Comparison of ENCODE assay signal across 19 cellular contexts in genomic region chr2:219470429-219470828, GRCh38. TPM values are rescaled to one million over a fixed set of nuclear protein-coding genes. Genes with fewer than 3 reads are reported as not detected.
"Had no signal": no experiment of that assay in that cellular context is flagged by ENCODE, and none has a peak within 500 bp of the region (broad histone marks: within the 10 kb centered on the region; RNA-seq: fewer than 3 reads in every experiment).

No MANE protein-coding gene starts in this region.

- H3K4me3 ChIP-seq: esophagus squamous epithelium, hepatocyte, lower lobe of right lung, SJCRH30 had no signal

- H2AFZ ChIP-seq: hepatocyte had no signal

- H3K36me3 Mint-ChIP-seq: activated naive CD4-positive, alpha-beta T cell treated with anti-CD3 and anti-CD28 coated beads, Interleukin-2, amount 50 U/mL, for 24 hours; natural killer cell; type B pancreatic cell had no signal

- H3K27ac Mint-ChIP-seq: activated naive CD4-positive, alpha-beta T cell treated with anti-CD3 and anti-CD28 coated beads, Interleukin-2, amount 50 U/mL, for 24 hours; natural killer cell; type B pancreatic cell had no signal

- H3K4me1 Mint-ChIP-seq: activated naive CD4-positive, alpha-beta T cell treated with anti-CD3 and anti-CD28 coated beads, Interleukin-2, amount 50 U/mL, for 24 hours; natural killer cell had no signal

- H3K4me2 ChIP-seq: hepatocyte had no signal

- H3K36me3 ChIP-seq: lower lobe of right lung, SJCRH30 had no signal

- ATAC-seq: lower lobe of right lung; natural killer cell; stimulated activated naive CD8-positive, alpha-beta T cell treated with anti-CD3 and anti-CD28 coated beads, Interleukin-15, Interleukin-2, amounts not matched to agents 100 U/mL and 50 U/mL, for 24 hours had no signal

- H3K27me3 Mint-ChIP-seq: activated naive CD4-positive, alpha-beta T cell treated with anti-CD3 and anti-CD28 coated beads, Interleukin-2, amount 50 U/mL, for 24 hours; type B pancreatic cell had no signal

- H3K79me2 ChIP-seq: hepatocyte had no signal

- H3K4me3 Mint-ChIP-seq: activated naive CD4-positive, alpha-beta T cell treated with anti-CD3 and anti-CD28 coated beads, Interleukin-2, amount 50 U/mL, for 24 hours; natural killer cell; type B pancreatic cell had no signal

- DNase-seq: activated CD4-positive, alpha-beta T cell treated with anti-CD3 and anti-CD28 coated beads for 1 hour; activated CD8-positive, alpha-beta memory T cell treated with anti-CD3 and anti-CD28 coated beads for 24 hours; activated CD8-positive, alpha-beta memory T cell treated with anti-CD3 and anti-CD28 coated beads, Interleukin-2, amount 50 U/mL, for 48 hours; activated effector memory CD4-positive, alpha-beta T cell treated with anti-CD3 and anti-CD28 coated beads, Interleukin-2, amount 50 U/mL, for 16 hours; activated T-cell treated with anti-CD3 and anti-CD28 coated beads, Interleukin-2, amount 50 U/mL, for 48 hours; cortex of kidney; effector CD8-positive, alpha-beta T cell; esophagus squamous epithelium; lower lobe of right lung; natural killer cell; SJCRH30; stimulated activated CD4-positive, alpha-beta T cell treated with anti-CD3 and anti-CD28 coated beads, Interleukin-2, amount 100 ng/mL, for 24 hours; stimulated activated naive CD8-positive, alpha-beta T cell treated with anti-CD3 and anti-CD28 coated beads, Interleukin-15, Interleukin-2, amounts not matched to agents 100 U/mL and 50 U/mL, for 24 hours; WERI-Rb-1 had no signal

- H3K27ac ChIP-seq: hepatocyte, lower lobe of right lung, SJCRH30, WERI-Rb-1 had no signal

- H3K9me3 ChIP-seq: esophagus squamous epithelium, lower lobe of right lung, SJCRH30 had no signal

- H3K27me3 ChIP-seq: hepatocyte, SJCRH30 had no signal

- H3K9me3 Mint-ChIP-seq: activated naive CD4-positive, alpha-beta T cell treated with anti-CD3 and anti-CD28 coated beads, Interleukin-2, amount 50 U/mL, for 24 hours; natural killer cell; type B pancreatic cell had no signal

- H3K4me1 ChIP-seq: lower lobe of right lung, SJCRH30 had no signal

RNA-seq across cellular contexts. Expression of gene ASIC4, which starts 43.9 kb away (rescaled TPM):
- total RNA-seq: esophagus squamous epithelium; hepatocyte; renal cortical epithelial cell; T-helper 1 cell treated with Interleukin-12 subunit alpha and Interleukin-12 subunit beta and Interleukin-4 antibody, amounts not matched to agents 30 ng/mL and 1 ng/mL, for 36 hours had no signal
- polyA plus RNA-seq: hepatocyte had no signal

RNA-seq across cellular contexts. Expression of gene DES, which starts 52.3 kb away (rescaled TPM):
- total RNA-seq: natural killer cell; T-helper 1 cell treated with Interleukin-12 subunit alpha and Interleukin-12 subunit beta and Interleukin-4 antibody, amounts not matched to agents 30 ng/mL and 1 ng/mL, for 36 hours had no signal
